ENCODE assay signal across 7 cellular contexts in the genomic region with DNA sequence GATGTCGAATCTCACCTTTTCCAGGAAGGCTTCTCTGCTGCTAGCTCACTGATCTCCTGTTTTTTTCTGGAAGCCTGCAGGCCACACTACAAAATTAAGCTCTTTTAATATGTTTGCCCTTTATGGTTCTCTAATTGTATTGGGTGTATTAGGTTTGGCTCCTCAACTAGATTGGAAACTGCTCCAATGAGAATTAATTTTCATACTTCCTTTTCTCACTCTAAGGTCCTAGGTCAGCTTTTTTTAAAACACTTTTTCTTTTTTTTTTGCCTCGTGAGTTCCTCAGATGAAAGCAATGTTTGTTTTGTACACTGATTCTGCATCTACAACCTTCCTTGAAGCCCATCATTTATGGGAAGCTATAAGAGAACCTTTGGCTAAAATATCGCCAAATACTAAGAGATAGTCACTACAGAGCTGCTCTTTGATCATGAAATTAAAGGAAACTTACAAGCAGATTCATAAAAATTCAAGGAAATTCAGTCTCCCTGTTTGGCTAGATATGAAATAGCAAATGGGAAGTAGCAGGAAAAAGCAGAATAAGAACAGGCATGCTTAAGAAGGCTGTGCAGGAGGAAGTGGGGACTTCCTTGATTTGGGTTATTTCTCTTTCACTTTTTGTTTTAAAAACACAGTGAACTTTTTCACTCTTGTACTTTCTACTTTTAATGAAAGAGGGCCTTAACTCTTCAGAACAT.
DNase-seq lines count a peak whose midpoint lies in the region; ATAC-seq lines count a peak whose summit lies in the region.

No MANE protein-coding gene starts in this region.

- intact Hi-C loops in posterior cingulate gyrus (cut with DNase I), result no loop called here

- ATAC-seq in GM18868 (IDR thresholded peaks at IDR 0.05; ENCODE audit: unreplicated experiment) (peak; percentile 74), HG02678 (IDR thresholded peaks at IDR 0.05; ENCODE audit: unreplicated experiment) (peak; percentile 89), HG02884 (IDR thresholded peaks at IDR 0.05; ENCODE audit: unreplicated experiment) (no peak)

- peak; percentile 89 for DNase-seq in NOMO-1 treated with dmso at 0.1 percent for 144 hours (lab: John Stamatoyannopoulos, UW; ENCODE audit: unreplicated experiment)
- peak; percentile 12 for DNase-seq in germinal center (ENCODE audit: low spot score)
- no peak for DNase-seq in posterior cingulate gyrus
- no peak for DNase-seq in HuH-7.5 (ENCODE audit: low spot score)

Comparison
In these comparisons a context has a peak if more than half of its experiments do, and no peak if none do; other contexts are left out.
1. DNase-seq: peak in NOMO-1 treated with dmso at 0.1 percent for 144 hours (single experiment) and germinal center (single experiment); none in posterior cingulate gyrus (0 of 10) and HuH-7.5 (single experiment).